23 cellular contexts compared by ENCODE assay signal in the genomic region with DNA sequence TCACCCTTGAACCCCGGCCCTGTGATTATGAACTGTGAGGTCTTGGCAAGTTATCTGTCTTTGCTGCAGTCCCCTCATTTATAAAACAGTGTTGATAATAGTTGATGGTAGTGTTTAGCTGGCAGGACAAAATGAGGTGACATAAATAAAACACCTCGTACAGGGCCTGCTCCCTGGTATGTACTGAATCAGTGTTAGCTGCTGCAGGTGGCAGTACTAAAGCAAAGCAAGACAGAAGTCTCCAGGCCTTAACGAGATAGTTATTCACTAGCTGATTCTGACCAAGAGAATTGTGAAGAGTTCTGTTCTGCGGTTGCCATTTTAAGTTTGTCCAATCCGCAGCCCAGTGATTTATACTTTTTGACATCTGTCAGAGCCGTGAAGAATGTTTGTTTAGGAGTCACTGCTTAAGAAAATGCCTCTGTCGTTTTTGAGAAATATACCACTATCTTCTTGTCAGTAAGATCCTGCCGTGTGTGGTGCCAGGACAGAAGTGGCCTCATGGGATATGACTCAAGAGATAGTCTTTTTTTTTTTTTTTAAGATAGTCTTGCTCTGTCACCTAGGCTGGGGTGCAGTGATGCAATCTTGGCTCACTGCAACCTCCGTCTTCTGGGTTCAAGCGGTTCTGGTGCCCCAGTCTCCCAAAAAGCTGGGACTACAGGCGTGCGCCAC.
A peak's percentile ranks its signal among the peaks of the same experiment; 100 is the strongest.
DNase-seq lines count a peak whose midpoint lies in the region; ATAC-seq and TF ChIP-seq lines count a peak whose summit lies in the region.
"Had no signal": no experiment of that assay in that cellular context is flagged by ENCODE, and none has a peak within 500 bp of the region (broad histone marks: within the 10 kb centered on the region; RNA-seq: fewer than 3 reads in every experiment).

No MANE protein-coding gene starts in this region.

- no peak overlapping the region for H3K27ac Mint-ChIP-seq in activated naive CD4-positive, alpha-beta T cell treated with anti-CD3 and anti-CD28 coated beads, Interleukin-2, amount 10 ng/mL, durations not matched to agents 7 days and 5 days
- H3K27ac Mint-ChIP-seq: activated naive CD8-positive, alpha-beta T cell treated with anti-CD3 and anti-CD28 coated beads, Interleukin-2, amount 10 ng/mL, durations not matched to agents 7 days and 5 days; activated T-helper 1 cell treated with anti-CD3 and anti-CD28 coated beads, Interleukin-12 subunit alpha, Interleukin-12 subunit beta, Interleukin-2, Interleukin-4 antibody, amounts not matched to agents 30 ng/mL and 10 ng/mL and 1 ng/mL, durations not matched to agents 14 hours and 24 hours and 36 hours had no signal

- peak; percentile 74 for DNase-seq in ELR (ENCODE audit: low read depth)
- peak; percentile 67 for DNase-seq in NB4 (ENCODE audit: low read depth)
- DNase-seq in cardiac fibroblast (ENCODE audit: low read depth in 2 of 2) = peak; percentile 73 to 90
- peak; percentile 31 for DNase-seq in glomerular visceral epithelial cell (ENCODE audit: extremely low spot score)
- DNase-seq in activated naive CD4-positive, alpha-beta T cell treated with anti-CD3 and anti-CD28 coated beads, Interleukin-2, amount 10 ng/mL, durations not matched to agents 7 days and 5 days = no peak
- no peak for DNase-seq in cerebellum (ENCODE audit: low spot score)
- DNase-seq: activated naive CD8-positive, alpha-beta T cell treated with anti-CD3 and anti-CD28 coated beads, Interleukin-2, amount 10 ng/mL, durations not matched to agents 7 days and 5 days; CD8-positive, alpha-beta memory T cell; effector CD4-positive, alpha-beta T cell; esophagus squamous epithelium; kidney; NCI-H1436 treated with DMSO at 0.1 percent for 48 hours; stimulated activated naive CD4-positive, alpha-beta T cell; T-helper 9 cell; thyroid gland had no signal

- peaks cover 2% of the 10 kb centered on the region for H3K9me3 Mint-ChIP-seq in activated naive CD4-positive, alpha-beta T cell treated with anti-CD3 and anti-CD28 coated beads, Interleukin-2, amount 10 ng/mL, durations not matched to agents 7 days and 5 days
- H3K9me3 Mint-ChIP-seq: CD8-positive, alpha-beta memory T cell had no signal

- TF ChIP-seq POLR2A in NB4 (IDR thresholded peaks at IDR 0.05; ENCODE audit: extremely low read depth, insufficient read length) = no peak

- H3K27me3 Mint-ChIP-seq in activated naive CD4-positive, alpha-beta T cell treated with anti-CD3 and anti-CD28 coated beads, Interleukin-2, amount 10 ng/mL, durations not matched to agents 7 days and 5 days = no peaks in the 10 kb centered on the region
- H3K27me3 Mint-ChIP-seq: activated naive CD8-positive, alpha-beta T cell treated with anti-CD3 and anti-CD28 coated beads, Interleukin-2, amount 10 ng/mL, durations not matched to agents 7 days and 5 days; CD8-positive, alpha-beta memory T cell had no signal

- CTCF ChIA-PET in activated naive CD4-positive, alpha-beta T cell treated with anti-CD3 and anti-CD28 coated beads, Interleukin-2, amount 10 ng/mL, durations not matched to agents 7 days and 5 days (lab: Charles Lee) = interaction anchor here (0.6 kb wide), 1 partner anchor 652 kb away, joined by 3 read pairs; no protein-coding TSS in a partner anchor

- H3K4me1 Mint-ChIP-seq in activated naive CD4-positive, alpha-beta T cell treated with anti-CD3 and anti-CD28 coated beads, Interleukin-2, amount 10 ng/mL, durations not matched to agents 7 days and 5 days = no peaks in the 10 kb centered on the region

- ATAC-seq in GM21529 (IDR thresholded peaks at IDR 0.05; ENCODE audit: unreplicated experiment) (no peak), GM19324 (IDR thresholded peaks at IDR 0.05; ENCODE audit: low FRiP score, unreplicated experiment) (no peak)
- ATAC-seq: activated CD4-positive, CD25-positive, alpha-beta regulatory T cell treated with anti-CD3 and anti-CD28 coated beads, Interleukin-2, amount 50 U/mL, for 24 hours; Panc1; right cardiac atrium had no signal

- no peak overlapping the region for H3K4me3 Mint-ChIP-seq in activated naive CD4-positive, alpha-beta T cell treated with anti-CD3 and anti-CD28 coated beads, Interleukin-2, amount 10 ng/mL, durations not matched to agents 7 days and 5 days
- H3K4me3 Mint-ChIP-seq: activated naive CD8-positive, alpha-beta T cell treated with anti-CD3 and anti-CD28 coated beads, Interleukin-2, amount 10 ng/mL, durations not matched to agents 7 days and 5 days; activated T-helper 1 cell treated with anti-CD3 and anti-CD28 coated beads, Interleukin-12 subunit alpha, Interleukin-12 subunit beta, Interleukin-2, Interleukin-4 antibody, amounts not matched to agents 30 ng/mL and 10 ng/mL and 1 ng/mL, durations not matched to agents 14 hours and 24 hours and 36 hours; CD8-positive, alpha-beta memory T cell had no signal

- H3K4me3 ChIP-seq in NB4 (ENCODE audit: low read depth, low read length) (no peak overlapping the region), cardiac fibroblast (replicated peaks in 1 of 2; ENCODE audit: low read depth in 2 of 2, low read length in 2 of 2) (no peak overlapping the region)
- H3K4me3 ChIP-seq: cardiac muscle cell, esophagus squamous epithelium, SK-N-MC, thyroid gland had no signal

- TF ChIP-seq CTCF in NB4 (IDR thresholded peaks at IDR 0.05; ENCODE audit: low read depth, low read length) (no peak), cardiac fibroblast (IDR thresholded peaks at IDR 0.05; ENCODE audit: low read depth, low read length) (no peak)

- H3K36me3 Mint-ChIP-seq in activated naive CD4-positive, alpha-beta T cell treated with anti-CD3 and anti-CD28 coated beads, Interleukin-2, amount 10 ng/mL, durations not matched to agents 7 days and 5 days = peaks cover 49% of the 10 kb centered on the region

Comparison
In these comparisons a context has a peak if more than half of its experiments do, and no peak if none do; other contexts are left out.
1. DNase-seq: peak in ELR (single experiment), NB4 (single experiment), cardiac fibroblast (2 of 2) and glomerular visceral epithelial cell (single experiment); none in activated naive CD4-positive, alpha-beta T cell treated with anti-CD3 and anti-CD28 coated beads, Interleukin-2, amount 10 ng/mL, durations not matched to agents 7 days and 5 days (single experiment) and cerebellum (single experiment).